Comparison of ENCODE assay signal across 7 cellular contexts in the genomic region with DNA sequence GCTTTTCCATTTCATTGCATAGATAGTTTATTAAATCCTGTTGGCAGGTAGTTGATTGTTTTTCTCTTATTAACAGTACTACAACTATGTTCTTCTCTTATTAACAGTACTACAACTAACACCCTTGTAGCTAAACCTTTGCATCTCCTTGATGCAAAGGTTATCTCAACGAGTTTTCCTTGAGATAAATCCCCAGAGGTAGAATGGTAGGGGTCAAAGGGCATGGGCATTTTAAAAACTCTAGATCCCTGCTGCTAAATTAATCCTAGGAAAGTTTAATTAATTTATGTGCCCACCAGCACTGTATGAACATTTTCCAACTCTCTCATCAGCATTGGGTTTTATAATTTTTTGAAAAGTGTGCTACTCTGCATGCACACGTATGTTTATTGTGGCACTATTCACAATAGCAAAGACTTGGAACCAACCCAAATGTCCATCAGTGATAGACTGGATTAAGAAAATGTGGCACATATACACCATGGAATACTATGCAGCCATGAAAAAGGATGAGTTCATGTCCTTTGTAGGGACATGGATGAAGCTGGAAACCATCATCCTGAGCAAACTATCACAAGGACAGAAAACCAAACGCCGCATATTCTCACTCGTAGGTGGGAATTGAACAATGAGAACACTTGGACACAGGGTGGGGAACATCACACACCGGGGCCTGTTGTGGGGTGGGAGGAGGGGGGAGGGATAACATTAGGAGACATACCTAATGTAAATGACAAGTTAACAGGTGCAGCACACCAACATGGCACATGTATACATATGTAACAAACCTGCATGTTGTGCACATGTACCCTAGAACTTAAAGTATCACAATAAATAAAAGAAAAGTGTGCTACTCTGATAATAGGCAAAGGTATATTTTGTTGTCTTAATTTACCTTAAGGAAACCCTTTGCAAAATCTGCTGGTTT. TPM values are rescaled to one million over a fixed set of nuclear protein-coding genes. Genes with fewer than 3 reads are reported as not detected.
DNase-seq lines count a peak whose midpoint lies in the region; ATAC-seq, FAIRE-seq and TF ChIP-seq lines count a peak whose summit lies in the region.
"Not testable (repeated sequence)": the region's sequence is repeated elsewhere in the genome, so short reads cannot be mapped to it uniquely, and the experiment has no call there.

No MANE protein-coding gene starts in this region.

- H3K79me2 ChIP-seq in GM12878 (ENCODE audit: control insufficient read depth, insufficient read depth, low read length) = not testable (repeated sequence)

- intact Hi-C loops in Calu3 (cut with micrococcal nuclease; ENCODE audit: unreplicated experiment) = loop anchor here (5.0 kb wide), 1 partner anchor 80 kb away; no protein-coding TSS in a partner anchor
- intact Hi-C loops in activated CD4-positive, alpha-beta T cell treated with anti-CD3 and anti-CD28 coated beads for 36 hours (cut with DNase I, micrococcal nuclease) = loop anchor here in 1 of 2 experiments (10.0 kb wide), 1 partner anchor 328 kb away; no protein-coding TSS in a partner anchor
- intact Hi-C loops in GM12878 (cut with micrococcal nuclease; ENCODE audit: unreplicated experiment); left lung (cut with DNase I); stomach (cut with DNase I; ENCODE audit: low total_unique reads): not testable (repeated sequence)

- H3K27me3 ChIP-seq in GM12878 (replicated peaks in 1 of 2; ENCODE audit: control insufficient read depth in 2 of 2, insufficient read depth in 2 of 2, low read length in 1 of 2); left lung; stomach: not testable (repeated sequence)

- TF ChIP-seq EP300 in GM12878 (IDR thresholded peaks at IDR 0.05; ENCODE audit: borderline replicate concordance in 1 of 2, control insufficient read depth in 1 of 2, low read depth in 2 of 2, low read length in 2 of 2); stomach (IDR thresholded peaks at IDR 0.05): not testable (repeated sequence)

- H3K27ac Mint-ChIP-seq in Calu3 (ENCODE audit: unreplicated experiment) (peak overlapping the region; percentile 55), nephron (peak overlapping the region; percentile 71 to 89 (median 72))
- H3K27ac Mint-ChIP-seq in activated CD4-positive, alpha-beta T cell treated with anti-CD3 and anti-CD28 coated beads for 36 hours = peak overlapping the region; percentile 61

- SMC1A ChIA-PET in GM12878 (lab: Charles Lee; ENCODE audit: uncharacterized antibody, unreplicated experiment) = interaction anchor here (0.8 to 4.2 kb wide), 35 partner anchors 8 to 326 kb away, joined by 3 to 80 read pairs (median 6); no protein-coding TSS in a partner anchor

- H3K4me1 ChIP-seq in GM12878 (ENCODE audit: control insufficient read depth, insufficient read depth, low read length) = not testable (repeated sequence)
- peaks cover 22 to 47% of the 10 kb centered on the region in 2 donors for H3K4me1 ChIP-seq in left lung
- H3K4me1 ChIP-seq in stomach = peaks cover 14 to 71% (median 45%) of the 10 kb centered on the region in 4 donors

- H3K4me3 Mint-ChIP-seq in Calu3 (ENCODE audit: low read depth, unreplicated experiment) = peak overlapping the region; percentile 7
- H3K4me3 Mint-ChIP-seq in activated CD4-positive, alpha-beta T cell treated with anti-CD3 and anti-CD28 coated beads for 36 hours = peak overlapping the region; percentile 80
- not testable (repeated sequence) for H3K4me3 Mint-ChIP-seq in nephron

- H3K4me2 ChIP-seq in GM12878 (ENCODE audit: control insufficient read depth, insufficient read depth) = not testable (repeated sequence)

- H3K36me3 Mint-ChIP-seq in Calu3 (ENCODE audit: insufficient read depth, unreplicated experiment); nephron (ENCODE audit: low read depth): not testable (repeated sequence)
- peaks cover 27% of the 10 kb centered on the region for H3K36me3 Mint-ChIP-seq in activated CD4-positive, alpha-beta T cell treated with anti-CD3 and anti-CD28 coated beads for 36 hours (ENCODE audit: low read depth)

- H3K36me3 ChIP-seq in GM12878 (ENCODE audit: control insufficient read depth in 2 of 2, insufficient read depth in 2 of 2, low read length in 1 of 2); stomach: not testable (repeated sequence)
- H3K36me3 ChIP-seq in left lung = peaks cover 0 to 42% of the 10 kb centered on the region in 2 donors

- CTCF ChIA-PET in Calu3 (lab: Charles Lee) (interaction anchor here (0.9 to 1.5 kb wide), 2 partner anchors 34 to 133 kb away, joined by 3 read pairs; no protein-coding TSS in a partner anchor), GM12878 (lab: Yijun Ruan, JAX) (interaction anchor here (0.7 to 4.4 kb wide), 14 partner anchors 10 to 145 kb away, joined by 3 to 31 read pairs (median 6); no protein-coding TSS in a partner anchor)
- CTCF ChIA-PET in activated CD4-positive, alpha-beta T cell treated with anti-CD3 and anti-CD28 coated beads for 36 hours (lab: Charles Lee) = interaction anchor here (0.8 to 3.2 kb wide), 4 partner anchors 31 to 128 kb away, joined by 3 to 9 read pairs (median 4); no protein-coding TSS in a partner anchor

- H3K9me3 ChIP-seq in GM12878 (replicated peaks; ENCODE audit: control insufficient read depth, insufficient read depth, low read length); left lung; stomach: not testable (repeated sequence)

- not testable (repeated sequence) for H3K27me3 Mint-ChIP-seq in Calu3 (ENCODE audit: unreplicated experiment); nephron (ENCODE audit: low read depth)
- peaks cover 15% of the 10 kb centered on the region for H3K27me3 Mint-ChIP-seq in activated CD4-positive, alpha-beta T cell treated with anti-CD3 and anti-CD28 coated beads for 36 hours

- not testable (repeated sequence) for TF ChIP-seq CTCF in Calu3 (IDR thresholded peaks at IDR 0.05; ENCODE audit: unreplicated experiment); GM12878 (IDR thresholded peaks at IDR 0.05 in 2 of 3, conservative IDR thresholded peaks at IDR 0.05 in 1 of 3; ENCODE audit: control insufficient read depth in 2 of 3, extremely low read depth in 1 of 3, insufficient read depth in 1 of 3, low read depth in 3 of 3, low read length in 3 of 3); epithelial cell of proximal tubule (conservative IDR thresholded peaks at IDR 0.05; ENCODE audit: low read depth, low read length); left lung (IDR thresholded peaks at IDR 0.05); nephron (IDR thresholded peaks at IDR 0.05; ENCODE audit: unreplicated experiment in 3 of 3); stomach (IDR thresholded peaks at IDR 0.05)

- 43% methylated on average over 2 of the region's 6 CpGs for WGBS in GM12878 (ENCODE audit: insufficient coverage, insufficient replicate concordance, low lambda C conversion rate, missing lambda C conversion rate)
- WGBS in stomach, 5 donors = 73 to 87% (median 86%) methylated on average over 5 to 6 of the region's 6 CpGs

- not testable (repeated sequence) for TF ChIP-seq RAD21 in GM12878 (IDR thresholded peaks at IDR 0.05; ENCODE audit: insufficient read depth, low read depth, low read length)

- not testable (repeated sequence) for BruUV-seq in Calu3 (replicated peaks; lab: Mats Ljungman, UMichigan); GM12878 (replicated peaks; lab: Mats Ljungman, UMichigan)

- not testable (repeated sequence) for TF ChIP-seq POLR2A in GM12878 (IDR thresholded peaks at IDR 0.05; ENCODE audit: low read depth, low read length); stomach (IDR thresholded peaks at IDR 0.05)

- not testable (repeated sequence) for H3K9me3 Mint-ChIP-seq in Calu3 (ENCODE audit: low read depth, unreplicated experiment); activated CD4-positive, alpha-beta T cell treated with anti-CD3 and anti-CD28 coated beads for 36 hours (ENCODE audit: low read depth); nephron

- H3K27ac ChIP-seq in GM12878 (ENCODE audit: control insufficient read depth, insufficient read depth) = not testable (repeated sequence)
- H3K27ac ChIP-seq in left lung = peak overlapping the region; percentile 75 to 87
- peak overlapping the region in 4 of 5 donors; percentile 50 to 86 (median 85) for H3K27ac ChIP-seq in stomach

- in situ Hi-C loops in GM12878 (cut with MboI) = not testable (repeated sequence)

- RAD21 ChIA-PET in GM12878 (lab: Charles Lee; ENCODE audit: unreplicated experiment) = interaction anchor here (0.9 to 9.0 kb wide), 21 partner anchors 10 to 133 kb away, joined by 3 to 115 read pairs (median 9); no protein-coding TSS in a partner anchor

- ATAC-seq in activated CD4-positive, alpha-beta T cell treated with anti-CD3 and anti-CD28 coated beads for 36 hours; GM12878; left lung: not testable (repeated sequence)

- not testable (repeated sequence) for H3K9ac ChIP-seq in GM12878 (ENCODE audit: control insufficient read depth, insufficient read depth, low read length)

- FAIRE-seq in GM12878 (lab: Jason Lieb, UNC) = not testable (repeated sequence)

- not testable (repeated sequence) for H3K4me3 ChIP-seq in GM12878
- peak overlapping the region; percentile 58 for H3K4me3 ChIP-seq in epithelial cell of proximal tubule (ENCODE audit: low read depth, low read length)
- peak overlapping the region in 1 of 2 donors; percentile 44 for H3K4me3 ChIP-seq in left lung
- H3K4me3 ChIP-seq in stomach = peak overlapping the region in 2 of 4 donors; percentile 38 to 40

- DNase-seq in Calu3; activated CD4-positive, alpha-beta T cell treated with anti-CD3 and anti-CD28 coated beads for 36 hours; GM12878 (ENCODE audit: low read depth, low spot score); epithelial cell of proximal tubule (ENCODE audit: low read depth); left lung; stomach: not testable (repeated sequence)

- H2AFZ ChIP-seq in GM12878 (ENCODE audit: control insufficient read depth, low read depth, low read length) = not testable (repeated sequence)

- POLR2A ChIA-PET in activated CD4-positive, alpha-beta T cell treated with anti-CD3 and anti-CD28 coated beads for 36 hours (lab: Charles Lee) = interaction anchor here (0.6 kb wide), 1 partner anchor 45 kb away, joined by 3 read pairs; no protein-coding TSS in a partner anchor
- POLR2A ChIA-PET in GM12878 (lab: Charles Lee) = interaction anchor here (0.9 to 3.9 kb wide), 6 partner anchors 9 to 80 kb away, joined by 3 to 35 read pairs (median 4); no protein-coding TSS in a partner anchor

- not testable (repeated sequence) for H4K20me1 ChIP-seq in GM12878 (ENCODE audit: control insufficient read depth, insufficient read depth)

- H3K4me1 Mint-ChIP-seq in Calu3 (ENCODE audit: low read depth, unreplicated experiment) (peaks cover 53% of the 10 kb centered on the region), nephron (peaks cover 53% of the 10 kb centered on the region)
- peaks cover 62% of the 10 kb centered on the region for H3K4me1 Mint-ChIP-seq in activated CD4-positive, alpha-beta T cell treated with anti-CD3 and anti-CD28 coated beads for 36 hours

RNA-seq across cellular contexts. Expression of gene IL1R1, which starts 35.5 kb away (rescaled TPM):
- total RNA-seq in Calu3 (2022) (6.2 and 8.7 TPM in 2 replicates), GM12878 (2014; rRNA removed) (0.17 and 0.33 TPM in 2 replicates), GM12878 (2014; rRNA removed; fragmentation: Illumina TruSeq; extraction: Trizol) (0.32 and 0.45 TPM in 2 replicates), GM12878 (2021) (0.61 and 1.1 TPM in 2 replicates), epithelial cell of proximal tubule (5.7 and 10.7 TPM in 2 replicates), left lung (100 to 1,000 TPM; 142 to 224 TPM), stomach (10 to 100 TPM; 17.5 to 67.7 (median 49.1) TPM)
- 10 to 100 TPM; 20.8 to 21.8 TPM for total RNA-seq in activated CD4-positive, alpha-beta T cell treated with anti-CD3 and anti-CD28 coated beads for 36 hours
- total RNA-seq in GM12878 (2013; cell fraction: nucleolus; rRNA removed) = 1.5 and 1.8 TPM in 2 replicates
- polyA plus RNA-seq in GM12878 (2011; ENCODE audit: low read depth) = 0.73 TPM
- polyA plus RNA-seq in GM12878 (2011; rRNA removed) (13.2 and 19.9 TPM in 2 replicates), GM12878 (2014; fragmentation: Illumina TruSeq; extraction: Trizol) (0.81 and 0.86 TPM in 2 replicates), GM12878 (2014; fragmentation: Nextera tagmentation; extraction: Ambion mirVana) (under 1 TPM; 0.18 to 0.24 TPM), GM12878 (2014; rRNA removed) (0.32 and 0.42 TPM in 2 replicates), GM12878 (2016; fragmentation: Nextera tagmentation; extraction: Ambion mirVana) (under 1 TPM; 0.62 to 0.79 TPM), stomach (100 to 1,000 TPM in 1 of 3 donors, 10 to 100 TPM in 2; 26.5 to 109 (median 75.3) TPM)
- 8.8 and 10.2 TPM in 2 replicates for polyA plus RNA-seq in GM12878 (2011; cell fraction: cytosol; rRNA removed)
- polyA plus RNA-seq in GM12878 (2011; cell fraction: nucleus; rRNA removed) = 8.7 and 9.2 TPM in 2 replicates
- 0.88 and 1.3 TPM in 2 replicates for polyA plus RNA-seq in GM12878 (2012)
- 8.1 and 10.8 TPM in 2 replicates for polyA minus RNA-seq in GM12878 (2011; rRNA and poly(A)+ RNA removed)
- polyA minus RNA-seq in GM12878 (2011; cell fraction: cytosol; rRNA and poly(A)+ RNA removed) = 2.3 and 2.7 TPM in 2 replicates
- polyA minus RNA-seq in GM12878 (2011; cell fraction: nucleus; rRNA and poly(A)+ RNA removed) = 4.6 and 5.2 TPM in 2 replicates
